Comparison of ENCODE assay signal across 8 cellular contexts in the genomic region with DNA sequence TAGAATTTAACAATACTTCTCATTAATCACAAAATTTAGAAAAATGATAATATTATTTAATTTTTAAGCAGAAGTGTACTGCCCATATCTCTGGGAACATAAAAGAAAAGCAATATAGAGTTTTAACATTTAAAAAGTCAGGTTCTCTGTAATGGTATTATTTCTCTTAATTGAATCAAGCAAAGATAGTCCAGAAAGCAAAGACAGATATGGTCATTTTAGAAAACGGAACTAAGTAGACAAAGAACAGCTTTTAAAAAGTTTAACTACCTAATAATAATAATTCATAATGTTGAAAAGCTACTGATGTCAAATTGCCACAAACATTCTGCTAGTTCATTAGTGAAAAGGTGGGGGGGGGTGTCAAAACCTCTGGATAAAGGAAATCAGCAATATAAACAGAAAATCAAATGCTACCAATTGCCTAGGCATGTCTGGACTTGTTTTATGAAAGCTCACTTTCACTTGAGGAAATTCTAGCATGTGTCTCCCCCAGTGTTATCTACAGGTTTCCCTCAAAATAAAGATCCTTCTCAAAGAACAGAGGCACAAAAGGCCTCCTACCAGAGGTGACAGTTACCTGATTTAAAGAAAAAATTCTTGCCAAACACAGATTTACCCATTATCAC. TPM values are rescaled to one million over a fixed set of nuclear protein-coding genes. Genes with fewer than 3 reads are reported as not detected.
DNase-seq lines count a peak whose midpoint lies in the region; ATAC-seq and TF ChIP-seq lines count a peak whose summit lies in the region.

No MANE protein-coding gene starts in this region.

- H3K27me3 Mint-ChIP-seq in T-helper 2 cell treated with Interferon-gamma antibody and Interleukin-4, amounts not matched to agents 5 μg/mL and 100 μg/mL, for 36 hours (ENCODE audit: low read depth): no peaks in the 10 kb centered on the region

- TF ChIP-seq CTCF in gastroesophageal sphincter (IDR thresholded peaks at IDR 0.05) (no peak), thyroid gland (IDR thresholded peaks at IDR 0.05) (no peak)

- H3K4me1 ChIP-seq in GM23248 (ENCODE audit: insufficient read depth) (peaks cover 14% of the 10 kb centered on the region), gastroesophageal sphincter (peaks cover 0 to 41% (median 4%) of the 10 kb centered on the region in 3 donors), thyroid gland (peaks cover 0 to 4% of the 10 kb centered on the region in 2 donors)

- peak overlapping the region; percentile 99 for H3K4me3 Mint-ChIP-seq in T-helper 2 cell treated with Interferon-gamma antibody and Interleukin-4, amounts not matched to agents 5 μg/mL and 100 μg/mL, for 36 hours

- ATAC-seq in gastroesophageal sphincter (no peak), GM21447 (IDR thresholded peaks at IDR 0.05; ENCODE audit: unreplicated experiment) (no peak), HG03460 (IDR thresholded peaks at IDR 0.05; ENCODE audit: unreplicated experiment) (no peak)

- peaks cover 22% of the 10 kb centered on the region for H3K36me3 Mint-ChIP-seq in T-helper 2 cell treated with Interferon-gamma antibody and Interleukin-4, amounts not matched to agents 5 μg/mL and 100 μg/mL, for 36 hours (ENCODE audit: low read depth)

- H3K9me3 ChIP-seq in GM23248 (ENCODE audit: low read depth) (no peaks in the 10 kb centered on the region), gastroesophageal sphincter (no peaks in the 10 kb centered on the region), thyroid gland (no peaks in the 10 kb centered on the region)

- peak overlapping the region; percentile 46 for H3K27ac Mint-ChIP-seq in T-helper 2 cell treated with Interferon-gamma antibody and Interleukin-4, amounts not matched to agents 5 μg/mL and 100 μg/mL, for 36 hours

- WGBS in GM23248 (ENCODE audit: low coverage in 1 of 2, low lambda C conversion rate in 2 of 2, missing lambda C conversion rate in 2 of 2), 2 experiments: 21 to 40% methylated on average over 1 of the region's 1 CpG
- 48 to 57% methylated on average over 1 of the region's 1 CpG for WGBS in gastroesophageal sphincter (ENCODE audit: low coverage in 1 of 2), 2 donors
- 82 to 83% methylated on average over 1 of the region's 1 CpG for WGBS in thyroid gland, 2 donors

- H4K20me1 ChIP-seq in GM23248 (ENCODE audit: insufficient read depth): no peaks in the 10 kb centered on the region

- DNase-seq in ACHN (peak; percentile 51), GM23248 (peak; percentile 48), DMS79 (lab: John Stamatoyannopoulos, UW) (no peak), thyroid gland (no peak)
- DNase-seq in T-helper 2 cell treated with Interferon-gamma antibody and Interleukin-4, amounts not matched to agents 5 μg/mL and 100 μg/mL, for 36 hours (ENCODE audit: low spot score): no peak

- no peak for TF ChIP-seq EP300 in gastroesophageal sphincter (IDR thresholded peaks at IDR 0.05)

- peak overlapping the region; percentile 85 for H3K4me3 ChIP-seq in GM23248
- H3K4me3 ChIP-seq in gastroesophageal sphincter: peak overlapping the region; percentile 49 to 80
- H3K4me3 ChIP-seq in thyroid gland (replicated peaks in 1 of 3): no peak overlapping the region

- no peaks in the 10 kb centered on the region for H3K9me2 ChIP-seq in GM23248 (ENCODE audit: insufficient read depth)

- H2AFZ ChIP-seq in GM23248: peak overlapping the region; percentile 40; the same call in 1 of the 2 replicates

- peak overlapping the region; percentile 86 for H3K9ac ChIP-seq in GM23248

- peak overlapping the region; percentile 84 for H3K27ac ChIP-seq in GM23248
- H3K27ac ChIP-seq in gastroesophageal sphincter: no peak overlapping the region
- no peak overlapping the region for H3K27ac ChIP-seq in thyroid gland

- H3K4me1 Mint-ChIP-seq in T-helper 2 cell treated with Interferon-gamma antibody and Interleukin-4, amounts not matched to agents 5 μg/mL and 100 μg/mL, for 36 hours (ENCODE audit: low read depth): peaks cover 33% of the 10 kb centered on the region

- TF ChIP-seq POLR2A in gastroesophageal sphincter (IDR thresholded peaks at IDR 0.05): no peak
- no peak for TF ChIP-seq POLR2A in thyroid gland (IDR thresholded peaks at IDR 0.05)

- H3K9me3 Mint-ChIP-seq in T-helper 2 cell treated with Interferon-gamma antibody and Interleukin-4, amounts not matched to agents 5 μg/mL and 100 μg/mL, for 36 hours: no peaks in the 10 kb centered on the region

- H3K79me2 ChIP-seq in GM23248 (ENCODE audit: insufficient read depth): peaks cover 65% of the 10 kb centered on the region

- in situ Hi-C loops in ACHN (cut with HindIII; ENCODE audit: low pct_ligation_motif_present, low pct_unique_long_range_greater_than_20kb, low sequenced_read_pairs): no loop called here
- in situ Hi-C loops in GM23248 (cut with MboI): no loop called here

- H3F3A ChIP-seq in GM23248 (ENCODE audit: insufficient read depth): 0 out of 2 replicates have a peak, but pooled peaks cover 4% of the 10 kb centered on the region

- H3K36me3 ChIP-seq in GM23248 (ENCODE audit: low read depth): peaks cover 22% of the 10 kb centered on the region
- H3K36me3 ChIP-seq in gastroesophageal sphincter: peaks cover 0 to 23% of the 10 kb centered on the region in 2 donors
- peaks cover 7 to 10% of the 10 kb centered on the region in 2 donors for H3K36me3 ChIP-seq in thyroid gland

- H3K27me3 ChIP-seq in GM23248 (replicated peaks; ENCODE audit: insufficient read depth) (no peaks in the 10 kb centered on the region), gastroesophageal sphincter (no peaks in the 10 kb centered on the region), thyroid gland (no peaks in the 10 kb centered on the region)

- peak overlapping the region; percentile 99 for H3K4me2 ChIP-seq in GM23248 (ENCODE audit: unreplicated experiment)

- intact Hi-C loops in thyroid gland (cut with DNase I): no loop called here

RNA-seq across cellular contexts. Expression of gene ZMAT3, which starts 1.7 kb away (rescaled TPM):
- total RNA-seq in GM23248 (2014; rRNA removed; shearing (Covaris generic)): 23.6 and 24.8 TPM in 2 replicates
- 37.8 and 40.1 TPM in 2 replicates for polyA plus RNA-seq in GM23248 (2016; fragmentation: Nextera tagmentation; extraction: Ambion mirVana)
- 10 to 100 TPM; 16.4 to 28.8 (median 19.2) TPM for total RNA-seq in gastroesophageal sphincter
- total RNA-seq in thyroid gland: 10 to 100 TPM; 11.6 to 15.8 (median 13.1) TPM

Comparison
In these comparisons a context has a peak if more than half of its experiments do, and no peak if none do; other contexts are left out.
1. DNase-seq: peak in ACHN (single experiment) and GM23248 (single experiment); none in T-helper 2 cell treated with Interferon-gamma antibody and Interleukin-4, amounts not matched to agents 5 μg/mL and 100 μg/mL, for 36 hours (single experiment), DMS79 (single experiment) and thyroid gland (0 of 2).
2. H3K4me3 ChIP-seq: peak in GM23248 (single experiment) and gastroesophageal sphincter (2 of 2); none in thyroid gland (0 of 3).